In genomic region chr11:64048042-64048854, GRCh38 we compare ENCODE assay signal across 18 cellular contexts. TPM values are rescaled to one million over a fixed set of nuclear protein-coding genes. Genes with fewer than 3 reads are reported as not detected.
DNase-seq lines count a peak whose midpoint lies in the region; ATAC-seq and TF ChIP-seq lines count a peak whose summit lies in the region.
"Had no signal": no experiment of that assay in that cellular context is flagged by ENCODE, and none has a peak within 500 bp of the region (broad histone marks: within the 10 kb centered on the region; RNA-seq: fewer than 3 reads in every experiment).

No MANE protein-coding gene starts in this region.

- H3K9ac ChIP-seq in neural progenitor cell = peak overlapping the region; percentile 3

- H3K36me3 ChIP-seq in heart left ventricle = no peaks in the 10 kb centered on the region
- no peaks in the 10 kb centered on the region for H3K36me3 ChIP-seq in left ventricle myocardium inferior
- no peaks in the 10 kb centered on the region for H3K36me3 ChIP-seq in neural progenitor cell
- H3K36me3 ChIP-seq: ascending aorta had no signal

- no peak overlapping the region for H2AFZ ChIP-seq in neural progenitor cell (replicated peaks)

- H3K27ac ChIP-seq in heart left ventricle = no peak overlapping the region
- H3K27ac ChIP-seq in left ventricle myocardium inferior (replicated peaks) = no peak overlapping the region
- peak overlapping the region; percentile 53 for H3K27ac ChIP-seq in neural progenitor cell
- H3K27ac ChIP-seq: ascending aorta, SK-N-MC had no signal

- no peak overlapping the region for H3K4me3 Mint-ChIP-seq in neural progenitor cell
- H3K4me3 Mint-ChIP-seq: activated CD4-positive, alpha-beta memory T cell treated with anti-CD3 and anti-CD28 coated beads, Interleukin-2, amount 10 ng/mL, durations not matched to agents 7 days and 5 days; activated T-helper 17 cell treated with anti-CD3 and anti-CD28 coated beads, Interleukin-2, amount 50 U/mL, for 72 hours; stimulated activated effector memory CD8-positive, alpha-beta T cell treated with anti-CD3 and anti-CD28 coated beads, Interleukin-12 subunit alpha, Interleukin-12 subunit beta, amount 100 ng/mL, for 72 hours had no signal

- ATAC-seq in heart left ventricle (peak in 3 of 4 donors; percentile 11 to 46 (median 15)), GM19463 (IDR thresholded peaks at IDR 0.05; ENCODE audit: unreplicated experiment) (no peak), GM18519 (IDR thresholded peaks at IDR 0.05; ENCODE audit: low FRiP score, unreplicated experiment) (no peak)
- ATAC-seq: activated T-helper 17 cell treated with anti-CD3 and anti-CD28 coated beads, Interleukin-2, amount 50 U/mL, for 72 hours; stimulated activated effector memory CD8-positive, alpha-beta T cell treated with anti-CD3 and anti-CD28 coated beads, Interleukin-12 subunit alpha, Interleukin-12 subunit beta, amount 100 ng/mL, for 72 hours had no signal

- no peaks in the 10 kb centered on the region for H3K27me3 ChIP-seq in heart left ventricle
- H3K27me3 ChIP-seq in left ventricle myocardium inferior (ENCODE audit: low read depth) = no peaks in the 10 kb centered on the region
- peaks cover 11% of the 10 kb centered on the region for H3K27me3 ChIP-seq in neural progenitor cell
- H3K27me3 ChIP-seq: ascending aorta had no signal

- H3K4me1 Mint-ChIP-seq in neural progenitor cell = peaks cover 35% of the 10 kb centered on the region
- H3K4me1 Mint-ChIP-seq: activated CD4-positive, alpha-beta memory T cell treated with anti-CD3 and anti-CD28 coated beads, Interleukin-2, amount 10 ng/mL, durations not matched to agents 7 days and 5 days; activated T-helper 17 cell treated with anti-CD3 and anti-CD28 coated beads, Interleukin-2, amount 50 U/mL, for 72 hours; stimulated activated effector memory CD8-positive, alpha-beta T cell treated with anti-CD3 and anti-CD28 coated beads, Interleukin-12 subunit alpha, Interleukin-12 subunit beta, amount 100 ng/mL, for 72 hours had no signal

- peak overlapping the region; percentile 55 for H3K4me2 ChIP-seq in neural progenitor cell

- TF ChIP-seq POLR2A in heart left ventricle (IDR thresholded peaks at IDR 0.05) = no peak

- no peak overlapping the region for H3K4me3 ChIP-seq in heart left ventricle
- H3K4me3 ChIP-seq in left ventricle myocardium inferior = no peak overlapping the region
- no peak overlapping the region for H3K4me3 ChIP-seq in neural progenitor cell
- H3K4me3 ChIP-seq: ascending aorta, SK-N-MC had no signal

- H3F3A ChIP-seq in neural progenitor cell (ENCODE audit: low read depth) = peaks cover 12% of the 10 kb centered on the region

- H4K20me1 ChIP-seq in neural progenitor cell (ENCODE audit: low read depth) = peaks cover 16% of the 10 kb centered on the region

- H3K27me3 Mint-ChIP-seq in neural progenitor cell (ENCODE audit: insufficient read depth, low read depth) = peaks cover 9% of the 10 kb centered on the region
- H3K27me3 Mint-ChIP-seq: activated CD4-positive, alpha-beta memory T cell treated with anti-CD3 and anti-CD28 coated beads, Interleukin-2, amount 10 ng/mL, durations not matched to agents 7 days and 5 days; activated T-helper 17 cell treated with anti-CD3 and anti-CD28 coated beads, Interleukin-2, amount 50 U/mL, for 72 hours had no signal

- no peaks in the 10 kb centered on the region for H3K9me3 Mint-ChIP-seq in neural progenitor cell
- H3K9me3 Mint-ChIP-seq: activated CD4-positive, alpha-beta memory T cell treated with anti-CD3 and anti-CD28 coated beads, Interleukin-2, amount 10 ng/mL, durations not matched to agents 7 days and 5 days; activated T-helper 17 cell treated with anti-CD3 and anti-CD28 coated beads, Interleukin-2, amount 50 U/mL, for 72 hours; stimulated activated effector memory CD8-positive, alpha-beta T cell treated with anti-CD3 and anti-CD28 coated beads, Interleukin-12 subunit alpha, Interleukin-12 subunit beta, amount 100 ng/mL, for 72 hours had no signal

- 80 to 87% (median 83%) methylated on average over 16 to 19 of the region's 19 CpGs for WGBS in heart left ventricle, 4 donors

- DNase-seq in heart left ventricle = no peak
- no peak for DNase-seq in left ventricle myocardium inferior
- peak; percentile 100 for DNase-seq in globus pallidus (ENCODE audit: low spot score)
- DNase-seq in neural progenitor cell (ENCODE audit: low spot score) = peak; percentile 72
- no peak for DNase-seq in NCI-H1694 (lab: John Stamatoyannopoulos, UW)
- no peak for DNase-seq in activated CD4-positive, alpha-beta T cell treated with anti-CD3 and anti-CD28 coated beads, Interleukin-2, amount 50 U/mL, for 48 hours
- DNase-seq: ACHN; activated CD4-positive, alpha-beta memory T cell treated with anti-CD3 and anti-CD28 coated beads, Interleukin-2, amount 10 ng/mL, durations not matched to agents 7 days and 5 days; COR-L47; dermis blood vessel endothelial cell; mesendoderm had no signal

- TF ChIP-seq CTCF in heart left ventricle (IDR thresholded peaks at IDR 0.05) = no peak
- TF ChIP-seq CTCF in left ventricle myocardium inferior (IDR thresholded peaks at IDR 0.05; ENCODE audit: borderline replicate concordance) = no peak
- no peak for TF ChIP-seq CTCF in neural progenitor cell (IDR thresholded peaks at IDR 0.05)

- H3K4me1 ChIP-seq in heart left ventricle = peaks cover 0 to 8% (median 0%) of the 10 kb centered on the region in 12 donors
- H3K4me1 ChIP-seq in left ventricle myocardium inferior = no peaks in the 10 kb centered on the region
- peaks cover 15% of the 10 kb centered on the region for H3K4me1 ChIP-seq in neural progenitor cell
- H3K4me1 ChIP-seq: ascending aorta had no signal

- H3K9me3 ChIP-seq in heart left ventricle = no peaks in the 10 kb centered on the region
- H3K9me3 ChIP-seq in left ventricle myocardium inferior (replicated peaks) = no peaks in the 10 kb centered on the region
- no peaks in the 10 kb centered on the region for H3K9me3 ChIP-seq in neural progenitor cell (ENCODE audit: low read depth)
- H3K9me3 ChIP-seq: ascending aorta had no signal

- intact Hi-C loops in heart left ventricle (cut with DNase I) = no loop called here
- intact Hi-C loops in left ventricle myocardium inferior (cut with micrococcal nuclease) = no loop called here

- H3K79me2 ChIP-seq in neural progenitor cell (ENCODE audit: low read depth) = no peaks in the 10 kb centered on the region

- no peak overlapping the region for H3K27ac Mint-ChIP-seq in neural progenitor cell
- H3K27ac Mint-ChIP-seq: activated CD4-positive, alpha-beta memory T cell treated with anti-CD3 and anti-CD28 coated beads, Interleukin-2, amount 10 ng/mL, durations not matched to agents 7 days and 5 days; activated T-helper 17 cell treated with anti-CD3 and anti-CD28 coated beads, Interleukin-2, amount 50 U/mL, for 72 hours; progenitor cell of endocrine pancreas; stimulated activated effector memory CD8-positive, alpha-beta T cell treated with anti-CD3 and anti-CD28 coated beads, Interleukin-12 subunit alpha, Interleukin-12 subunit beta, amount 100 ng/mL, for 72 hours had no signal

- no peaks in the 10 kb centered on the region for H3K36me3 Mint-ChIP-seq in neural progenitor cell
- H3K36me3 Mint-ChIP-seq: stimulated activated effector memory CD8-positive, alpha-beta T cell treated with anti-CD3 and anti-CD28 coated beads, Interleukin-12 subunit alpha, Interleukin-12 subunit beta, amount 100 ng/mL, for 72 hours had no signal

RNA-seq across cellular contexts. Expression of gene FLRT1, which starts 12.5 kb away (rescaled TPM):
- total RNA-seq in heart left ventricle (1 to 10 TPM in 1 of 9 donors, under 1 TPM in 8; 0.20 to 1.4 (median 0.37) TPM), left ventricle myocardium inferior (0.44 TPM), neural progenitor cell (ENCODE audit: low replicate concordance) (0.11 and 0.12 TPM in 2 replicates)
- polyA plus RNA-seq in heart left ventricle = under 1 TPM; 0.22 to 0.46 TPM
- total RNA-seq: activated T-helper 17 cell treated with anti-CD3 and anti-CD28 coated beads, Interleukin-2, amount 50 U/mL, for 72 hours; dermis blood vessel endothelial cell had no signal

Comparison
In these comparisons a context has a peak if more than half of its experiments do, and no peak if none do; other contexts are left out.
1. ATAC-seq: peak in heart left ventricle (3 of 4); none in GM19463 (single experiment) and GM18519 (single experiment).
2. DNase-seq: peak in globus pallidus (single experiment) and neural progenitor cell (single experiment); none in heart left ventricle (0 of 5), left ventricle myocardium inferior (single experiment), NCI-H1694 (single experiment) and activated CD4-positive, alpha-beta T cell treated with anti-CD3 and anti-CD28 coated beads, Interleukin-2, amount 50 U/mL, for 48 hours (0 of 2).